In the genomic region with DNA sequence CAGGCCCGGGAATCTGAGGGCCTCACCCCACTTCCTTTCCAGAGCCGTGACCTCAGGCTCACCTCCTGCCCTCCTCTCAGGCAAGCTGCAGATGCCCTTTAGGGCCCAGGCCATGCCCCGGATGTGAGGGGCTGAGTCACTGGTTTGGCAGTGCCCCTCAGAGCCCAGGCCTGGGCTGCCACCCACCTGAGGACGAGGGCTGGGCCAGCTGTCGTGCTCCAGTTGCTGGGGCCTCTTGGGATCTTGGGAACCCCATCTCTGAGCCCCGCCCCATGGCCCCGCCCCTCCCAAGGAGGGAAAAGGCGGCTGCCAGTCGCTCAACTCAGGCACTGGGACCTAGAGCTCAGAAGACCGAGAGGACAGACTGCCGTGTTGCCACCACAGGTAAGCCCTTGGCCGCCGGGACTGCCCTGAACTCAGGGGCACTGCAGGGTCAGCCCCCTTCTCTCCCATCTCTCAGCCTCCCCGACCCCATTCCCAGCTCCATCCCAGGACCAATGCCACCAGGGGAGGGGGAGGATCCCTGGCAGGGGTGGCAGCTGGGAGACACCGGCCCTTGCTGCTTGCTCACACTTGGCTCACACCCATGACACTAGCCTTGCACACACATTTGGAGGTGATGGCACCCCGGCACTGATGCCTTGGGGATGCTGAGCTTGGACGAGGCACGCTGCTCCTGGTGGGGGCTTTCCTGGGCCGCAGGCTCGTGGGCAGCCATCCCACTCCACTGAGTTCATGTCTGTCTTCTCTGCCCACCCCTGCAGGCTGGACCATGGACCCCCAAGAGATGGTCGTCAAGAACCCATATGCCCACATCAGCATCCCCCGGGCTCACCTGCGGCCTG, we compare ENCODE assay signal across 1 cellular context.
TF ChIP-seq lines count a peak whose summit lies in the region.

A gene with protein sequence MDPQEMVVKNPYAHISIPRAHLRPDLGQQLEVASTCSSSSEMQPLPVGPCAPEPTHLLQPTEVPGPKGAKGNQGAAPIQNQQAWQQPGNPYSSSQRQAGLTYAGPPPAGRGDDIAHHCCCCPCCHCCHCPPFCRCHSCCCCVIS (plus strand): TSS at position 325 of the 845 bp plus-strand sequence. CDS start 448 bp downstream, at position 773.

TF ChIP-seq in HepG2, 621 proteins besides CTCF, POLR2A, EP300 and RAD21 (continued from another document):
- TF ChIP-seq TMF1 (CRISPR knock-in tag; IDR thresholded peaks at IDR 0.05; ENCODE audit: low read depth), result no peak
- TF ChIP-seq ZBTB7B (CRISPR knock-in tag; IDR thresholded peaks at IDR 0.05), result no peak
- TF ChIP-seq KLF6 (CRISPR knock-in tag; IDR thresholded peaks at IDR 0.05), result no peak
- no peak for TF ChIP-seq ATF7-NPFF (CRISPR knock-in tag; IDR thresholded peaks at IDR 0.05; ENCODE audit: low read depth)
- TF ChIP-seq ZNF616 (CRISPR knock-in tag; IDR thresholded peaks at IDR 0.05; ENCODE audit: low read depth), result no peak
- no peak for TF ChIP-seq MAZ (IDR thresholded peaks at IDR 0.05; ENCODE audit: borderline replicate concordance, low read depth, low read length)
- TF ChIP-seq MAZ (CRISPR knock-in tag; IDR thresholded peaks at IDR 0.05; ENCODE audit: low read depth), result no peak
- TF ChIP-seq, protein P1, sequence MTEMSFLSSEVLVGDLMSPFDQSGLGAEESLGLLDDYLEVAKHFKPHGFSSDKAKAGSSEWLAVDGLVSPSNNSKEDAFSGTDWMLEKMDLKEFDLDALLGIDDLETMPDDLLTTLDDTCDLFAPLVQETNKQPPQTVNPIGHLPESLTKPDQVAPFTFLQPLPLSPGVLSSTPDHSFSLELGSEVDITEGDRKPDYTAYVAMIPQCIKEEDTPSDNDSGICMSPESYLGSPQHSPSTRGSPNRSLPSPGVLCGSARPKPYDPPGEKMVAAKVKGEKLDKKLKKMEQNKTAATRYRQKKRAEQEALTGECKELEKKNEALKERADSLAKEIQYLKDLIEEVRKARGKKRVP (CRISPR knock-in tag; IDR thresholded peaks at IDR 0.05), result no peak
- TF ChIP-seq, protein P2, sequence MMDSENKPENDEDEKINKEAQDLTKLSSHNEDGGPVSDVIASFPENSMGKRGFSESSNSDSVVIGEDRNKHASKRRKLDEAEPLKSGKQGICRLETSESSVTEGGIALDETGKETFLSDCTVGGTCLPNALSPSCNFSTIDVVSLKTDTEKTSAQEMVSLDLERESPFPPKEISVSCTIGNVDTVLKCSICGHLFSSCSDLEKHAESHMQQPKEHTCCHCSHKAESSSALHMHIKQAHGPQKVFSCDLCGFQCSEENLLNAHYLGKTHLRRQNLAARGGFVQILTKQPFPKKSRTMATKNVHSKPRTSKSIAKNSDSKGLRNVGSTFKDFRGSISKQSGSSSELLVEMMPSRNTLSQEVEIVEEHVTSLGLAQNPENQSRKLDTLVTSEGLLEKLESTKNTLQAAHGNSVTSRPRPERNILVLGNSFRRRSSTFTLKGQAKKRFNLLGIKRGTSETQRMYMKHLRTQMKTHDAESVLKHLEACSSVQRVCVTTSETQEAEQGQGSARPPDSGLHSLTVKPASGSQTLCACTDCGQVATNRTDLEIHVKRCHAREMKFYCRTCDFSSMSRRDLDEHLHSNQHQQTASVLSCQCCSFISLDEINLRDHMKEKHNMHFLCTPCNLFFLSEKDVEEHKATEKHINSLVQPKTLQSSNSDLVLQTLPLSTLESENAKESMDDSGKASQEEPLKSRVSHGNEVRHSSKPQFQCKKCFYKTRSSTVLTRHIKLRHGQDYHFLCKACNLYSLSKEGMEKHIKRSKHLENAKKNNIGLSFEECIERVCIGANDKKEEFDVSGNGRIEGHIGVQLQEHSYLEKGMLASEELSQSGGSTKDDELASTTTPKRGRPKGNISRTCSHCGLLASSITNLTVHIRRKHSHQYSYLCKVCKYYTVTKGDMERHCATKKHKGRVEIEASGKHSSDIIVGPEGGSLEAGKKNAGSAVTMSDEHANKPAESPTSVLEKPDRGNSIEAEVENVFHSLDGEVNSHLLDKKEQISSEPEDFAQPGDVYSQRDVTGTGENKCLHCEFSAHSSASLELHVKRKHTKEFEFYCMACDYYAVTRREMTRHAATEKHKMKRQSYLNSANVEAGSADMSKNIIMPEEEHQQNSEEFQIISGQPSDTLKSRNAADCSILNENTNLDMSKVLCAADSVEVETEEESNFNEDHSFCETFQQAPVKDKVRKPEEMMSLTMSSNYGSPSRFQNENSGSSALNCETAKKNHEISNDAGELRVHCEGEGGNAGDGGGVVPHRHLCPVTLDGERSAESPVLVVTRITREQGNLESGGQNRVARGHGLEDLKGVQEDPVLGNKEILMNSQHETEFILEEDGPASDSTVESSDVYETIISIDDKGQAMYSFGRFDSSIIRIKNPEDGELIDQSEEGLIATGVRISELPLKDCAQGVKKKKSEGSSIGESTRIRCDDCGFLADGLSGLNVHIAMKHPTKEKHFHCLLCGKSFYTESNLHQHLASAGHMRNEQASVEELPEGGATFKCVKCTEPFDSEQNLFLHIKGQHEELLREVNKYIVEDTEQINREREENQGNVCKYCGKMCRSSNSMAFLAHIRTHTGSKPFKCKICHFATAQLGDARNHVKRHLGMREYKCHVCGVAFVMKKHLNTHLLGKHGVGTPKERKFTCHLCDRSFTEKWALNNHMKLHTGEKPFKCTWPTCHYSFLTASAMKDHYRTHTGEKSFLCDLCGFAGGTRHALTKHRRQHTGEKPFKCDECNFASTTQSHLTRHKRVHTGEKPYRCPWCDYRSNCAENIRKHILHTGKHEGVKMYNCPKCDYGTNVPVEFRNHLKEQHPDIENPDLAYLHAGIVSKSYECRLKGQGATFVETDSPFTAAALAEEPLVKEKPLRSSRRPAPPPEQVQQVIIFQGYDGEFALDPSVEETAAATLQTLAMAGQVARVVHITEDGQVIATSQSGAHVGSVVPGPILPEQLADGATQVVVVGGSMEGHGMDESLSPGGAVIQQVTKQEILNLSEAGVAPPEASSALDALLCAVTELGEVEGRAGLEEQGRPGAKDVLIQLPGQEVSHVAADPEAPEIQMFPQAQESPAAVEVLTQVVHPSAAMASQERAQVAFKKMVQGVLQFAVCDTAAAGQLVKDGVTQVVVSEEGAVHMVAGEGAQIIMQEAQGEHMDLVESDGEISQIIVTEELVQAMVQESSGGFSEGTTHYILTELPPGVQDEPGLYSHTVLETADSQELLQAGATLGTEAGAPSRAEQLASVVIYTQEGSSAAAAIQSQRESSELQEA (CRISPR knock-in tag; IDR thresholded peaks at IDR 0.05; ENCODE audit: not compliant biosample characterization), result no peak
- TF ChIP-seq SIX1 (CRISPR knock-in tag; IDR thresholded peaks at IDR 0.05; ENCODE audit: borderline replicate concordance), result no peak
- no peak for TF ChIP-seq ZMYM4 (CRISPR knock-in tag; IDR thresholded peaks at IDR 0.05)
- TF ChIP-seq ZNF879 (CRISPR knock-in tag; IDR thresholded peaks at IDR 0.05), result no peak
- TF ChIP-seq ZNF207 (IDR thresholded peaks at IDR 0.05; ENCODE audit: borderline replicate concordance), result no peak
- no peak for TF ChIP-seq ZNF432 (CRISPR knock-in tag; IDR thresholded peaks at IDR 0.05; ENCODE audit: borderline replicate concordance)
- TF ChIP-seq AGO2 (optimal IDR thresholded peaks at IDR 0.05; ENCODE audit: low read depth, low read length), result peak; percentile 64
- no peak for TF ChIP-seq ZNF367 (CRISPR knock-in tag; IDR thresholded peaks at IDR 0.05; ENCODE audit: borderline replicate concordance)
- TF ChIP-seq, protein P3, sequence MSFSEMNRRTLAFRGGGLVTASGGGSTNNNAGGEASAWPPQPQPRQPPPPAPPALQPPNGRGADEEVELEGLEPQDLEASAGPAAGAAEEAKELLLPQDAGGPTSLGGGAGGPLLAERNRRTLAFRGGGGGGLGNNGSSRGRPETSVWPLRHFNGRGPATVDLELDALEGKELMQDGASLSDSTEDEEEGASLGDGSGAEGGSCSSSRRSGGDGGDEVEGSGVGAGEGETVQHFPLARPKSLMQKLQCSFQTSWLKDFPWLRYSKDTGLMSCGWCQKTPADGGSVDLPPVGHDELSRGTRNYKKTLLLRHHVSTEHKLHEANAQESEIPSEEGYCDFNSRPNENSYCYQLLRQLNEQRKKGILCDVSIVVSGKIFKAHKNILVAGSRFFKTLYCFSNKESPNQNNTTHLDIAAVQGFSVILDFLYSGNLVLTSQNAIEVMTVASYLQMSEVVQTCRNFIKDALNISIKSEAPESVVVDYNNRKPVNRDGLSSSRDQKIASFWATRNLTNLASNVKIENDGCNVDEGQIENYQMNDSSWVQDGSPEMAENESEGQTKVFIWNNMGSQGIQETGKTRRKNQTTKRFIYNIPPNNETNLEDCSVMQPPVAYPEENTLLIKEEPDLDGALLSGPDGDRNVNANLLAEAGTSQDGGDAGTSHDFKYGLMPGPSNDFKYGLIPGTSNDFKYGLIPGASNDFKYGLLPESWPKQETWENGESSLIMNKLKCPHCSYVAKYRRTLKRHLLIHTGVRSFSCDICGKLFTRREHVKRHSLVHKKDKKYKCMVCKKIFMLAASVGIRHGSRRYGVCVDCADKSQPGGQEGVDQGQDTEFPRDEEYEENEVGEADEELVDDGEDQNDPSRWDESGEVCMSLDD (CRISPR knock-in tag; IDR thresholded peaks at IDR 0.05; ENCODE audit: borderline replicate concordance), result no peak
- TF ChIP-seq HNRNPL (IDR thresholded peaks at IDR 0.05; ENCODE audit: low read depth, low read length), result 0 out of 2 replicates have a peak, but pooled peaks have one; percentile 25
- TF ChIP-seq SNRNP70 (IDR thresholded peaks at IDR 0.05; ENCODE audit: low read depth, low read length), result no peak
- no peak for TF ChIP-seq ZNF562 (CRISPR knock-in tag; IDR thresholded peaks at IDR 0.05; ENCODE audit: borderline replicate concordance)
- no peak for TF ChIP-seq ZSCAN12 (CRISPR knock-in tag; IDR thresholded peaks at IDR 0.05)
- TF ChIP-seq AKAP8 (CRISPR knock-in tag; IDR thresholded peaks at IDR 0.05), result 0 out of 2 replicates have a peak, but pooled peaks have one; percentile 47
- TF ChIP-seq SOX5 (CRISPR knock-in tag; IDR thresholded peaks at IDR 0.05; ENCODE audit: borderline replicate concordance), result no peak
- no peak for TF ChIP-seq POLR2AphosphoS5 (IDR thresholded peaks at IDR 0.05; ENCODE audit: low read depth, low read length)
- no peak for TF ChIP-seq BHLHE40 (IDR thresholded peaks at IDR 0.05; ENCODE audit: low read length)
